8 cellular contexts compared by ENCODE assay signal in genomic region chr13:113364371-113364932, GRCh38. TPM values are rescaled to one million over a fixed set of nuclear protein-coding genes. Genes with fewer than 3 reads are reported as not detected.
A peak's percentile ranks its signal among the peaks of the same experiment; 100 is the strongest.
DNase-seq lines count a peak whose midpoint lies in the region; ATAC-seq lines count a peak whose summit lies in the region.

No MANE protein-coding gene starts in this region.

- H3K27ac ChIP-seq in BLaER1 = peak overlapping the region; percentile 18; the same call in 1 of the 2 replicates
- H3K27ac ChIP-seq in SK-N-MC = peak overlapping the region; percentile 89
- H3K27ac ChIP-seq in rectal smooth muscle tissue (ENCODE audit: low read depth, low read length) = peak overlapping the region; percentile 78

- peaks cover 23 to 42% of the 10 kb centered on the region in 2 donors for H3K27me3 Mint-ChIP-seq in stimulated activated naive B cell treated with anti-CD40 and anti-IgM and Interleukin-4, amounts not matched to agents 10 μg/mL and 1 μg/mL and 100 μg/mL, for 72 hours

- H3K4me3 Mint-ChIP-seq in stimulated activated naive B cell treated with anti-CD40 and anti-IgM and Interleukin-4, amounts not matched to agents 10 μg/mL and 1 μg/mL and 100 μg/mL, for 72 hours = no peak overlapping the region

- peak overlapping the region; percentile 54 for H3K4me3 ChIP-seq in BLaER1
- peak overlapping the region; percentile 73 for H3K4me3 ChIP-seq in SK-N-MC
- H3K4me3 ChIP-seq in rectal smooth muscle tissue (ENCODE audit: low read length) = peak overlapping the region; percentile 52

- no peak overlapping the region for H3K27ac Mint-ChIP-seq in stimulated activated naive B cell treated with anti-CD40 and anti-IgM and Interleukin-4, amounts not matched to agents 10 μg/mL and 1 μg/mL and 100 μg/mL, for 72 hours

- DNase-seq in SK-N-MC (ENCODE audit: low read depth, low spot score) (no peak), Right ventricle myocardium superior (no peak)
- DNase-seq in stimulated activated CD4-positive, alpha-beta T cell treated with anti-CD3 and anti-CD28 coated beads, Interleukin-15, amount 100 ng/mL, for 24 hours = no peak
- no peak for DNase-seq in stimulated activated naive B cell treated with anti-CD40 and anti-IgM and Interleukin-4, amounts not matched to agents 10 μg/mL and 1 μg/mL and 100 μg/mL, for 72 hours

- peak; percentile 49 for ATAC-seq in Right ventricle myocardium superior (ENCODE audit: poor library complexity)
- no peak for ATAC-seq in activated CD4-positive, CD25-positive, alpha-beta regulatory T cell treated with anti-CD3 and anti-CD28 coated beads, Interleukin-2, amount 50 U/mL, for 24 hours
- no peak for ATAC-seq in stimulated activated naive B cell treated with anti-CD40 and anti-IgM and Interleukin-4, amounts not matched to agents 10 μg/mL and 1 μg/mL and 100 μg/mL, for 72 hours (replicated peaks)
- ATAC-seq in GM18498 (IDR thresholded peaks at IDR 0.05; ENCODE audit: unreplicated experiment) = no peak

- no peaks in the 10 kb centered on the region for H3K9me3 Mint-ChIP-seq in stimulated activated naive B cell treated with anti-CD40 and anti-IgM and Interleukin-4, amounts not matched to agents 10 μg/mL and 1 μg/mL and 100 μg/mL, for 72 hours

- H3K9ac ChIP-seq in BLaER1 (0 out of 2 replicates have a peak overlapping the region, but pooled peaks have one; percentile 15), SK-N-MC (ENCODE audit: insufficient read length) (peak overlapping the region; percentile 84), rectal smooth muscle tissue (ENCODE audit: low read length) (peak overlapping the region; percentile 40)

- H3K36me3 Mint-ChIP-seq in stimulated activated naive B cell treated with anti-CD40 and anti-IgM and Interleukin-4, amounts not matched to agents 10 μg/mL and 1 μg/mL and 100 μg/mL, for 72 hours = peaks cover 0 to 2% of the 10 kb centered on the region in 2 donors

- intact Hi-C loops in Right ventricle myocardium superior (cut with DNase I) = no loop called here

- H3K4me1 Mint-ChIP-seq in stimulated activated naive B cell treated with anti-CD40 and anti-IgM and Interleukin-4, amounts not matched to agents 10 μg/mL and 1 μg/mL and 100 μg/mL, for 72 hours = peaks cover 7% of the 10 kb centered on the region in 2 donors

- H3K9me3 ChIP-seq in BLaER1 (no peaks in the 10 kb centered on the region), SK-N-MC (ENCODE audit: low read depth, low read length) (no peaks in the 10 kb centered on the region)

- peaks cover 17% of the 10 kb centered on the region; the same call in 1 of the 2 replicates for H3K4me1 ChIP-seq in BLaER1
- H3K4me1 ChIP-seq in rectal smooth muscle tissue (ENCODE audit: control insufficient read depth, insufficient read depth, low read length) = peaks cover 5% of the 10 kb centered on the region

- H3K36me3 ChIP-seq in BLaER1 (no peaks in the 10 kb centered on the region), SK-N-MC (ENCODE audit: insufficient read depth, low read length) (no peaks in the 10 kb centered on the region), rectal smooth muscle tissue (ENCODE audit: control insufficient read depth, insufficient read depth, low read length) (peaks cover 2% of the 10 kb centered on the region)

- H3K4me2 ChIP-seq in BLaER1 = peak overlapping the region; percentile 67

- no peaks in the 10 kb centered on the region for H4K20me1 ChIP-seq in BLaER1

- H3K27me3 ChIP-seq in BLaER1 = peaks cover 47% of the 10 kb centered on the region
- H3K27me3 ChIP-seq in rectal smooth muscle tissue (ENCODE audit: control insufficient read depth, insufficient read depth, low read length) = no peaks in the 10 kb centered on the region

RNA-seq across cellular contexts. Expression of gene GRTP1, which starts 0.5 kb away (rescaled TPM):
- 1.1 TPM for total RNA-seq in Right ventricle myocardium superior

Comparison
In these comparisons a context has a peak if more than half of its experiments do, and no peak if none do; other contexts are left out.
1. H3K27ac ChIP-seq: peak in every context shown above with its lines; median percentile 89 in SK-N-MC; 78 in rectal smooth muscle tissue; 18 in BLaER1.
2. H3K9ac ChIP-seq: peak in every context shown above with its lines; median percentile 84 in SK-N-MC; 40 in rectal smooth muscle tissue; 15 in BLaER1.